In the genomic region with DNA sequence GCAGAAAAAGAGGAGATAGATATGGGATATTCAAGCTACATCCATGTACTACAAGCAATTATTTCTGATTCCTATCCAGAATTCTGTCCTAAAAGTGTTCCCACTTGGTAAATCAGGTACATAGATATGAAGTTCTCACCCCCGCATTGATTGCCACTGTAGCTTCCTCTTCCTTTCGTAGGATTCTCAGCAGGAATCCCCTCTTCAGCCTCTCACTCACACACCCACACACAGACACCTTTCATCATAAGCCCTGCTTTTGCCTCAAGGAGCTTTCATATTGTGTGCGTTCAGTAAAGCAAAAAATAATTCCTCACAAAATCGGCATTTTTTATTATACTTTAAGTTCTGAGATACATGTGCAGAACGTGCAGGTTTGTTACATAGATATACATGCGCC, we compare ENCODE assay signal across 31 cellular contexts.
"Had no signal": no experiment of that assay in that cellular context is flagged by ENCODE, and none has a peak within 500 bp of the region (broad histone marks: within the 10 kb centered on the region; RNA-seq: fewer than 3 reads in every experiment).

No MANE protein-coding gene starts in this region.

- H3K4me3 ChIP-seq: adrenal gland, ascending aorta, body of pancreas, breast epithelium, cardiac muscle cell had no signal

- FAIRE-seq: astrocyte had no signal

- H3K27me3 ChIP-seq: adrenal gland, ascending aorta, body of pancreas, brain microvascular endothelial cell, breast epithelium, cardiac muscle cell had no signal

- ATAC-seq: activated naive CD4-positive, alpha-beta T cell treated with anti-CD3 and anti-CD28 coated beads, Interleukin-2, amount 50 U/mL, for 72 hours; activated naive CD8-positive, alpha-beta T cell treated with anti-CD3 and anti-CD28 coated beads, Interleukin-2, amount 50 U/mL, for 24 hours; activated T-cell treated with anti-CD3 and anti-CD28 coated beads, Interleukin-2, amount 50 U/mL, for 4 hours; activated T-cell treated with anti-CD3 and anti-CD28 coated beads, Interleukin-2, amount 50 U/mL, for 72 hours; activated T-helper 17 cell treated with anti-CD3 and anti-CD28 coated beads, Interleukin-2, amount 50 U/mL, for 72 hours; body of pancreas had no signal

- DNase-seq: activated effector memory CD4-positive, alpha-beta T cell treated with anti-CD3 and anti-CD28 coated beads, Interleukin-2, amount 50 U/mL, for 16 hours; activated effector memory CD4-positive, alpha-beta T cell treated with Interleukin-2 at 50 U/mL for 16 hours; activated gamma-delta T cell treated with Interleukin-2 at 50 U/mL for 16 hours; activated naive CD4-positive, alpha-beta T cell; activated naive CD4-positive, alpha-beta T cell treated with anti-CD3 and anti-CD28 coated beads for 36 hours; activated naive CD4-positive, alpha-beta T cell treated with anti-CD3 and anti-CD28 coated beads, Interleukin-2, amount 10 ng/mL, durations not matched to agents 7 days and 5 days; activated naive CD4-positive, alpha-beta T cell treated with anti-CD3 and anti-CD28 coated beads, Interleukin-2, amount 50 U/mL, for 16 hours; activated naive CD4-positive, alpha-beta T cell treated with Interleukin-2 at 50 U/mL for 16 hours; activated naive CD8-positive, alpha-beta T cell treated with anti-CD3 and anti-CD28 coated beads for 36 hours; activated naive CD8-positive, alpha-beta T cell treated with anti-CD3 and anti-CD28 coated beads, Interleukin-2, amount 10 ng/mL, durations not matched to agents 7 days and 5 days; activated naive CD8-positive, alpha-beta T cell treated with anti-CD3 and anti-CD28 coated beads, Interleukin-2, amount 50 U/mL, for 24 hours; activated T-cell treated with anti-CD3 and anti-CD28 coated beads, Interleukin-2, amount 50 U/mL, for 1 hour; activated T-cell treated with anti-CD3 and anti-CD28 coated beads, Interleukin-2, amount 50 U/mL, for 24 hours; activated T-cell treated with anti-CD3 and anti-CD28 coated beads, Interleukin-2, amount 50 U/mL, for 4 hours; activated T-cell treated with anti-CD3 and anti-CD28 coated beads, Interleukin-2, amount 50 U/mL, for 48 hours; activated T-cell treated with anti-CD3 and anti-CD28 coated beads, Interleukin-2, amount 50 U/mL, for 72 hours; adrenal gland; amniotic stem cell; amygdala; anterior cingulate cortex; aorta; body of pancreas; brain microvascular endothelial cell; central memory CD4-positive, alpha-beta T cell; cerebellar nuclear complex had no signal

- H3K27ac ChIP-seq: adrenal gland, ascending aorta, body of pancreas, brain microvascular endothelial cell, breast epithelium, cardiac muscle cell had no signal

- H3K9me3 ChIP-seq: adrenal gland, ascending aorta, body of pancreas, breast epithelium had no signal

- H3K4me1 ChIP-seq: adrenal gland, ascending aorta, body of pancreas, breast epithelium had no signal

- H3K36me3 ChIP-seq: adrenal gland, ascending aorta, brain microvascular endothelial cell, breast epithelium, cardiac muscle cell had no signal
